Comparison of ENCODE assay signal across 4 cellular contexts in the genomic region with DNA sequence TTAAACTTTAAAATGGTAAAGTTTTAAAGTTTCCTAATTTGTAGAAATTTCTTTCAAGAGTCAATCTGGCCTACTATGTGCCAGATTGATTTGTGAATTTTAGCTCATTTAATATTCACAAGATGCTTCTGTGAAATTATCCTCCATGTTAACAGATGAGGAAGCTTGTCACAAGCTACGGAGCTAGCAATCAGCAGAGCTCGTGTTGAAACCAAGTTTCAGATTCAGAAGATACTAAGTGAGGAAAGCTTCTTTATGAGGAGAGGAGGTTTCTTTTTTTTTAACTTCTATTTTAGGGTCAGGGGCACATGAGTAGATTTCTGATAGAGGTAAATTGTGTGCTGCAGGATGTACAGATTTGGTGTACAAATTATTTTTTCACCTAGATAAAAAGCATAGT.
"Had no signal": no experiment of that assay in that cellular context is flagged by ENCODE, and none has a peak within 500 bp of the region (broad histone marks: within the 10 kb centered on the region; RNA-seq: fewer than 3 reads in every experiment).

No MANE protein-coding gene starts in this region.

- FAIRE-seq: G401.6 had no signal

- H3K4me3 ChIP-seq: GM12878 had no signal

- DNase-seq: GDM1, GF-D8 had no signal

- ATAC-seq: GM12878 had no signal
